In genomic region chr14:39174560-39175444, GRCh38 we compare ENCODE assay signal across 1 cellular context.
A peak's percentile ranks its signal among the peaks of the same experiment; 100 is the strongest.
TF ChIP-seq lines count a peak whose summit lies in the region.

Gene PNN, plus strand, starts transcription at chr14:39175254. Its CDS starts 26 bp downstream, at chr14:39175280.

TF ChIP-seq in HepG2, 621 proteins besides CTCF, POLR2A, EP300 and RAD21 (continued from another document and continues in another):
- TF ChIP-seq, protein P1, sequence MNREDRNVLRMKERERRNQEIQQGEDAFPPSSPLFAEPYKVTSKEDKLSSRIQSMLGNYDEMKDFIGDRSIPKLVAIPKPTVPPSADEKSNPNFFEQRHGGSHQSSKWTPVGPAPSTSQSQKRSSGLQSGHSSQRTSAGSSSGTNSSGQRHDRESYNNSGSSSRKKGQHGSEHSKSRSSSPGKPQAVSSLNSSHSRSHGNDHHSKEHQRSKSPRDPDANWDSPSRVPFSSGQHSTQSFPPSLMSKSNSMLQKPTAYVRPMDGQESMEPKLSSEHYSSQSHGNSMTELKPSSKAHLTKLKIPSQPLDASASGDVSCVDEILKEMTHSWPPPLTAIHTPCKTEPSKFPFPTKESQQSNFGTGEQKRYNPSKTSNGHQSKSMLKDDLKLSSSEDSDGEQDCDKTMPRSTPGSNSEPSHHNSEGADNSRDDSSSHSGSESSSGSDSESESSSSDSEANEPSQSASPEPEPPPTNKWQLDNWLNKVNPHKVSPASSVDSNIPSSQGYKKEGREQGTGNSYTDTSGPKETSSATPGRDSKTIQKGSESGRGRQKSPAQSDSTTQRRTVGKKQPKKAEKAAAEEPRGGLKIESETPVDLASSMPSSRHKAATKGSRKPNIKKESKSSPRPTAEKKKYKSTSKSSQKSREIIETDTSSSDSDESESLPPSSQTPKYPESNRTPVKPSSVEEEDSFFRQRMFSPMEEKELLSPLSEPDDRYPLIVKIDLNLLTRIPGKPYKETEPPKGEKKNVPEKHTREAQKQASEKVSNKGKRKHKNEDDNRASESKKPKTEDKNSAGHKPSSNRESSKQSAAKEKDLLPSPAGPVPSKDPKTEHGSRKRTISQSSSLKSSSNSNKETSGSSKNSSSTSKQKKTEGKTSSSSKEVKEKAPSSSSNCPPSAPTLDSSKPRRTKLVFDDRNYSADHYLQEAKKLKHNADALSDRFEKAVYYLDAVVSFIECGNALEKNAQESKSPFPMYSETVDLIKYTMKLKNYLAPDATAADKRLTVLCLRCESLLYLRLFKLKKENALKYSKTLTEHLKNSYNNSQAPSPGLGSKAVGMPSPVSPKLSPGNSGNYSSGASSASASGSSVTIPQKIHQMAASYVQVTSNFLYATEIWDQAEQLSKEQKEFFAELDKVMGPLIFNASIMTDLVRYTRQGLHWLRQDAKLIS (CRISPR knock-in tag; IDR thresholded peaks at IDR 0.05): peak; percentile 98
- TF ChIP-seq ZZZ3 (CRISPR knock-in tag; IDR thresholded peaks at IDR 0.05; ENCODE audit: borderline replicate concordance) (peak; percentile 99), ZNF652 (CRISPR knock-in tag; IDR thresholded peaks at IDR 0.05; ENCODE audit: borderline replicate concordance, low read depth) (no peak; the same call in none of the 2 replicates), ZNF782 (CRISPR knock-in tag; IDR thresholded peaks at IDR 0.05; ENCODE audit: borderline replicate concordance) (peak; percentile 91; the same call in 1 of the 2 replicates), ZNF354B (CRISPR knock-in tag; IDR thresholded peaks at IDR 0.05) (peak; percentile 99), ZNF746 (CRISPR knock-in tag; IDR thresholded peaks at IDR 0.05) (no peak), IKZF1 (IDR thresholded peaks at IDR 0.05) (no peak), ZBTB20 (CRISPR knock-in tag; IDR thresholded peaks at IDR 0.05; ENCODE audit: borderline replicate concordance, low read depth) (peak; percentile 91), ZNF678 (CRISPR knock-in tag; IDR thresholded peaks at IDR 0.05) (0 out of 2 replicates have a peak, but pooled peaks have one; percentile 93), PCBP1 (IDR thresholded peaks at IDR 0.05; ENCODE audit: borderline replicate concordance, low read depth, low read length) (peak; percentile 100), ZNF609 (CRISPR knock-in tag; IDR thresholded peaks at IDR 0.05; ENCODE audit: borderline replicate concordance) (peak; percentile 84), PAF1 (CRISPR knock-in tag; IDR thresholded peaks at IDR 0.05) (peak; percentile 80; the same call in 1 of the 2 replicates), AHR (CRISPR knock-in tag; IDR thresholded peaks at IDR 0.05) (no peak; the same call in none of the 2 replicates), GABPB1 (CRISPR knock-in tag; IDR thresholded peaks at IDR 0.05) (peak; percentile 95), FOXO1 (CRISPR knock-in tag; IDR thresholded peaks at IDR 0.05) (peak; percentile 78), ZNF136 (CRISPR knock-in tag; IDR thresholded peaks at IDR 0.05; ENCODE audit: low read depth) (peak; percentile 92), PRPF4 (IDR thresholded peaks at IDR 0.05; ENCODE audit: low read depth, low read length, poor library complexity, severe bottlenecking) (peak; percentile 78), ZNF792 (CRISPR knock-in tag; IDR thresholded peaks at IDR 0.05) (peak; percentile 92; the same call in 1 of the 2 replicates), ZKSCAN8 (CRISPR knock-in tag; IDR thresholded peaks at IDR 0.05; ENCODE audit: borderline replicate concordance) (peak; percentile 77), THAP9 (CRISPR knock-in tag; IDR thresholded peaks at IDR 0.05; ENCODE audit: borderline replicate concordance) (peak; percentile 94; the same call in 1 of the 2 replicates), MZF1 (CRISPR knock-in tag; IDR thresholded peaks at IDR 0.05; ENCODE audit: borderline replicate concordance) (0 out of 2 replicates have a peak, but pooled peaks have one; percentile 92), FOXK2 (IDR thresholded peaks at IDR 0.05) (peak; percentile 100), ZBTB1 (CRISPR knock-in tag; IDR thresholded peaks at IDR 0.05; ENCODE audit: borderline replicate concordance) (peak; percentile 91), EHMT2 (IDR thresholded peaks at IDR 0.05; ENCODE audit: borderline replicate concordance, low read depth, low read length) (peak; percentile 74; the same call in 1 of the 2 replicates), LBX2 (CRISPR knock-in tag; IDR thresholded peaks at IDR 0.05; ENCODE audit: borderline replicate concordance) (peak; percentile 89; the same call in 1 of the 2 replicates), ZNF326 (CRISPR knock-in tag; IDR thresholded peaks at IDR 0.05; ENCODE audit: borderline replicate concordance) (0 out of 2 replicates have a peak, but pooled peaks have one; percentile 11), DNMT3B (CRISPR knock-in tag; conservative IDR thresholded peaks at IDR 0.05) (peak; percentile 99), ZNF407 (CRISPR knock-in tag; IDR thresholded peaks at IDR 0.05; ENCODE audit: not compliant biosample characterization) (no peak), BHLHE40 (IDR thresholded peaks at IDR 0.05; ENCODE audit: low read length) (peak; percentile 98)
- TF ChIP-seq, protein P2, sequence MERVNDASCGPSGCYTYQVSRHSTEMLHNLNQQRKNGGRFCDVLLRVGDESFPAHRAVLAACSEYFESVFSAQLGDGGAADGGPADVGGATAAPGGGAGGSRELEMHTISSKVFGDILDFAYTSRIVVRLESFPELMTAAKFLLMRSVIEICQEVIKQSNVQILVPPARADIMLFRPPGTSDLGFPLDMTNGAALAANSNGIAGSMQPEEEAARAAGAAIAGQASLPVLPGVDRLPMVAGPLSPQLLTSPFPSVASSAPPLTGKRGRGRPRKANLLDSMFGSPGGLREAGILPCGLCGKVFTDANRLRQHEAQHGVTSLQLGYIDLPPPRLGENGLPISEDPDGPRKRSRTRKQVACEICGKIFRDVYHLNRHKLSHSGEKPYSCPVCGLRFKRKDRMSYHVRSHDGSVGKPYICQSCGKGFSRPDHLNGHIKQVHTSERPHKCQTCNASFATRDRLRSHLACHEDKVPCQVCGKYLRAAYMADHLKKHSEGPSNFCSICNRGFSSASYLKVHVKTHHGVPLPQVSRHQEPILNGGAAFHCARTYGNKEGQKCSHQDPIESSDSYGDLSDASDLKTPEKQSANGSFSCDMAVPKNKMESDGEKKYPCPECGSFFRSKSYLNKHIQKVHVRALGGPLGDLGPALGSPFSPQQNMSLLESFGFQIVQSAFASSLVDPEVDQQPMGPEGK (CRISPR knock-in tag; IDR thresholded peaks at IDR 0.05): peak; percentile 42
